In genomic region chr14:53879747-53880146, GRCh38 we compare ENCODE assay signal across 24 cellular contexts.
DNase-seq lines count a peak whose midpoint lies in the region; ATAC-seq, FAIRE-seq and TF ChIP-seq lines count a peak whose summit lies in the region.
"Had no signal": no experiment of that assay in that cellular context is flagged by ENCODE, and none has a peak within 500 bp of the region (broad histone marks: within the 10 kb centered on the region; RNA-seq: fewer than 3 reads in every experiment).

No MANE protein-coding gene starts in this region.

- CTCF ChIA-PET in PC-3 (lab: Charles Lee), result no interaction called here
- CTCF ChIA-PET in endothelial cell of umbilical vein (lab: Charles Lee), result interaction anchor here (0.6 kb wide), 1 partner anchor 292 kb away, joined by 3 read pairs; no protein-coding TSS in a partner anchor

- POLR2A ChIA-PET in PC-3 (lab: Charles Lee; ENCODE audit: unreplicated experiment), result no interaction called here
- POLR2A ChIA-PET in endothelial cell of umbilical vein (lab: Charles Lee), result interaction anchor here (0.7 kb wide), 1 partner anchor 11 kb away, joined by 8 read pairs; no protein-coding TSS in a partner anchor

- no peak overlapping the region for H3K4me2 ChIP-seq in DND-41 (ENCODE audit: insufficient read depth, low read length)
- H3K4me2 ChIP-seq in PC-3 (ENCODE audit: low read length), result no peak overlapping the region
- peak overlapping the region; percentile 72 for H3K4me2 ChIP-seq in endothelial cell of umbilical vein (ENCODE audit: insufficient read depth, low read length)
- H3K4me2 ChIP-seq: KMS-11, PC-9 had no signal

- TF ChIP-seq POLR2A in endothelial cell of umbilical vein (IDR thresholded peaks at IDR 0.05; ENCODE audit: low read depth, low read length) (no peak), gastrocnemius medialis (IDR thresholded peaks at IDR 0.05) (no peak)

- H2AFZ ChIP-seq in DND-41 (ENCODE audit: low read depth, low read length) (peak overlapping the region; percentile 49; the same call in 1 of the 2 replicates), PC-3 (ENCODE audit: low read length) (0 out of 2 replicates have a peak overlapping the region, but pooled peaks have one; percentile 32), endothelial cell of umbilical vein (ENCODE audit: low read depth, low read length) (peak overlapping the region; percentile 80)
- H2AFZ ChIP-seq: GM23248, PC-9 had no signal

- peak; percentile 62 for FAIRE-seq in endothelial cell of umbilical vein (lab: Jason Lieb, UNC)
- FAIRE-seq: A549, GM19239 had no signal

- no peaks in the 10 kb centered on the region for H3F3A ChIP-seq in PC-3 (ENCODE audit: low read length, unreplicated experiment)

- H3K9me2 ChIP-seq in PC-3 (replicated peaks; ENCODE audit: low read length), result no peaks in the 10 kb centered on the region

- in situ Hi-C loops in gastrocnemius medialis (cut with MboI; ENCODE audit: low sequenced_read_pairs in 4 of 4), result no loop called here

- dilution Hi-C loops in endothelial cell of umbilical vein (cut with MboI; ENCODE audit: extremely low pct_ligation_motif_present, low sequenced_read_pairs), result no loop called here

- intact Hi-C loops in PC-3 (cut with micrococcal nuclease) (no loop called here), endothelial cell of umbilical vein (cut with micrococcal nuclease) (loop anchor here (2.0 kb wide), 2 partner anchors 15 to 37 kb away; no protein-coding TSS in a partner anchor), gastrocnemius medialis (cut with DNase I; ENCODE audit: low total_unique reads) (no loop called here), posterior cingulate gyrus (cut with DNase I) (no loop called here)

- peak overlapping the region; percentile 54; the same call in 1 of the 2 replicates for H3K27ac ChIP-seq in DND-41 (ENCODE audit: low read length)
- no peak overlapping the region for H3K27ac ChIP-seq in PC-3 (ENCODE audit: low read length)
- H3K27ac ChIP-seq in endothelial cell of umbilical vein (ENCODE audit: insufficient read depth, low read depth, low read length), result peak overlapping the region; percentile 85
- H3K27ac ChIP-seq in gastrocnemius medialis, result peak overlapping the region; percentile 22 to 45 (median 35)
- H3K27ac ChIP-seq: A549, C4-2B, GM23248, KMS-11, PC-9 had no signal

- no TSS peak for BruUV-seq in PC-3 (replicated peaks; lab: Mats Ljungman, UMichigan)
- no TSS peak for BruUV-seq in endothelial cell of umbilical vein (replicated peaks; lab: Mats Ljungman, UMichigan)

- H3K27me3 ChIP-seq in DND-41 (ENCODE audit: insufficient read depth, low read length, poor library complexity), result no peaks in the 10 kb centered on the region
- no peaks in the 10 kb centered on the region for H3K27me3 ChIP-seq in PC-3 (ENCODE audit: low read length)
- H3K27me3 ChIP-seq in endothelial cell of umbilical vein (ENCODE audit: control insufficient read depth in 2 of 2, insufficient read depth in 2 of 2, low read length in 2 of 2), result no peaks in the 10 kb centered on the region
- no peaks in the 10 kb centered on the region for H3K27me3 ChIP-seq in gastrocnemius medialis

- no peak for DNase-seq in DND-41
- DNase-seq in PC-3, result no peak
- DNase-seq in endothelial cell of umbilical vein (ENCODE audit: low read depth, low spot score), result peak; percentile 79
- no peak for DNase-seq in gastrocnemius medialis
- no peak for DNase-seq in posterior cingulate gyrus
- DNase-seq in stimulated activated naive CD4-positive, alpha-beta T cell (lab: John Stamatoyannopoulos, UW), result no peak
- DNase-seq in C1 segment of cervical spinal cord (lab: John Stamatoyannopoulos, UW), result no peak
- DNase-seq: Calu3; CD8-positive, alpha-beta T cell; DMS79 treated with DMSO at 0.1 percent for 48 hours; GM23248; HCEC 1CT; MM.1S; NCI-H2029; NCI-H446; NCI-H526; NCI-H82; NK-92 treated with Interleukin-12 subunit alpha and Interleukin-12 subunit beta, amount 100 ng/mL, for 24 hours; PC-9; SHP77 had no signal

- no peak for ATAC-seq in DND-41 (ENCODE audit: insufficient read depth, low read depth)
- no peak for ATAC-seq in PC-3
- no peak for ATAC-seq in gastrocnemius medialis
- ATAC-seq: A549; CD8-positive, alpha-beta T cell had no signal

- H3K9me3 ChIP-seq in DND-41 (ENCODE audit: insufficient read depth, low read length, severe bottlenecking), result no peaks in the 10 kb centered on the region
- no peaks in the 10 kb centered on the region for H3K9me3 ChIP-seq in PC-3 (ENCODE audit: low read length)
- H3K9me3 ChIP-seq in endothelial cell of umbilical vein (replicated peaks; ENCODE audit: control insufficient read depth, insufficient read depth, low read length), result no peaks in the 10 kb centered on the region
- H3K9me3 ChIP-seq in gastrocnemius medialis, result no peaks in the 10 kb centered on the region
- H3K9me3 ChIP-seq: A549 had no signal

- H3K4me3 ChIP-seq in DND-41 (ENCODE audit: low read depth in 1 of 2, low read length in 2 of 2) (no peak overlapping the region), PC-3 (ENCODE audit: low read length) (no peak overlapping the region), endothelial cell of umbilical vein (replicated peaks in 1 of 3; ENCODE audit: insufficient read depth in 1 of 3, low read depth in 1 of 3, low read length in 3 of 3) (peak overlapping the region in 1 of 3 experiments; percentile 13), gastrocnemius medialis (no peak overlapping the region)
- H3K4me3 ChIP-seq: A549, GM23248, PC-9 had no signal

- H4K20me1 ChIP-seq in DND-41 (ENCODE audit: insufficient read depth, low read length) (no peaks in the 10 kb centered on the region), PC-3 (ENCODE audit: low read length) (no peaks in the 10 kb centered on the region), endothelial cell of umbilical vein (replicated peaks; ENCODE audit: control insufficient read depth, extremely low read depth, insufficient read depth, low read length) (no peaks in the 10 kb centered on the region)

- no peak overlapping the region for H3K9ac ChIP-seq in DND-41 (ENCODE audit: low read depth, low read length)
- H3K9ac ChIP-seq in PC-3 (ENCODE audit: low read length), result no peak overlapping the region
- H3K9ac ChIP-seq in endothelial cell of umbilical vein (replicated peaks; ENCODE audit: extremely low read depth, insufficient read depth, low read length), result peak overlapping the region; percentile 61
- H3K9ac ChIP-seq: GM23248, KMS-11 had no signal

- no peaks in the 10 kb centered on the region for H3K9me1 ChIP-seq in endothelial cell of umbilical vein (replicated peaks; ENCODE audit: control insufficient read depth, extremely low read depth, insufficient read depth, low read length)

- H3K36me3 ChIP-seq in DND-41 (ENCODE audit: insufficient read depth, low read length) (no peaks in the 10 kb centered on the region), PC-3 (ENCODE audit: low read depth, low read length) (no peaks in the 10 kb centered on the region), endothelial cell of umbilical vein (ENCODE audit: control insufficient read depth in 2 of 2, extremely low read depth in 1 of 2, insufficient read depth in 2 of 2, low read length in 2 of 2) (no peaks in the 10 kb centered on the region), gastrocnemius medialis (no peaks in the 10 kb centered on the region)

- no peaks in the 10 kb centered on the region for H3K79me2 ChIP-seq in DND-41 (ENCODE audit: insufficient read depth, low read length)
- no peaks in the 10 kb centered on the region for H3K79me2 ChIP-seq in PC-3 (ENCODE audit: low read length)
- H3K79me2 ChIP-seq in endothelial cell of umbilical vein (ENCODE audit: control insufficient read depth, insufficient read depth, low read length), result no peaks in the 10 kb centered on the region

- H3K4me1 ChIP-seq in DND-41 (ENCODE audit: insufficient read depth, low read length) (peaks cover 55% of the 10 kb centered on the region), PC-3 (ENCODE audit: insufficient read depth, low read length) (no peaks in the 10 kb centered on the region), endothelial cell of umbilical vein (ENCODE audit: control insufficient read depth, extremely low read depth, insufficient read depth, low read length) (peaks cover 61% of the 10 kb centered on the region), gastrocnemius medialis (no peaks in the 10 kb centered on the region)

- TF ChIP-seq CTCF in DND-41 (IDR thresholded peaks at IDR 0.05; ENCODE audit: borderline replicate concordance, extremely low read depth, low read length, poor library complexity, severe bottlenecking) (no peak), PC-3 (conservative IDR thresholded peaks at IDR 0.05; ENCODE audit: low read depth, low read length) (no peak), endothelial cell of umbilical vein (IDR thresholded peaks at IDR 0.05; ENCODE audit: extremely low read depth in 1 of 2, insufficient read depth in 1 of 2, low read depth in 1 of 2, low read length in 2 of 2) (no peak), gastrocnemius medialis (IDR thresholded peaks at IDR 0.05 in 4 of 5, conservative IDR thresholded peaks at IDR 0.05 in 1 of 5) (no peak)

TF ChIP-seq in endothelial cell of umbilical vein, 7 proteins besides CTCF, POLR2A, EP300 and RAD21:
- TF ChIP-seq EZH2 (IDR thresholded peaks at IDR 0.05; ENCODE audit: borderline replicate concordance, low read depth, low read length, severe bottlenecking), result no peak
- TF ChIP-seq POLR2AphosphoS5 (IDR thresholded peaks at IDR 0.05; ENCODE audit: insufficient read depth, low read depth, low read length), result peak; percentile 24
- no peak for TF ChIP-seq MYC (IDR thresholded peaks at IDR 0.05; ENCODE audit: low read depth, low read length)
- TF ChIP-seq GATA2 (IDR thresholded peaks at IDR 0.05; ENCODE audit: insufficient read depth, insufficient read length, low read depth, low read length), result peak; percentile 54
- peak; percentile 45 for TF ChIP-seq JUN (IDR thresholded peaks at IDR 0.05; ENCODE audit: borderline replicate concordance, insufficient read depth, insufficient read length, low read depth)
- TF ChIP-seq MAX (IDR thresholded peaks at IDR 0.05; ENCODE audit: insufficient read depth, insufficient read length), result no peak
- no peak for TF ChIP-seq FOS (IDR thresholded peaks at IDR 0.05; ENCODE audit: borderline replicate concordance, insufficient read depth, low read length)
